Comparison of ENCODE assay signal across 39 cellular contexts in the genomic region with DNA sequence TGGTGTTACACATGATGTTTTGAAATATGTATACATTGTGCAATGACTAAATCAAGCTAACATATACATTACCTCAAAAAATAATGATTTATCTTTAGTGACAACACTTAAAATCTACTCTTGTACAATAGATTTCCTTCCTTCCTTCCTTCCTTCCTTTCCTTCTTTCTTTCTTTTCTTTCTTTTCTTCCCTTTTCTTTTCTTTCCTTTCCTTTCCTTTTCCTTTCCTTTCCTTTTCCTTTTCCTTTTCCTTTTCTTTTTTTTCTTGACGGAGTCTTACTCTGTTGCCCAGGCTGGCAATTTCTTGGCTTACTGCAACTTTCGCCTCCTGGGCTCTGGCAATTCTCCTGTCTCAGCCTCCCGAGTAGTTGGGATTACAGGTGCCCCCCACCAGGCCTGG.
"Had no signal": no experiment of that assay in that cellular context is flagged by ENCODE, and none has a peak within 500 bp of the region (broad histone marks: within the 10 kb centered on the region; RNA-seq: fewer than 3 reads in every experiment).

No MANE protein-coding gene starts in this region.

- H3K4me1 Mint-ChIP-seq: activated naive CD4-positive, alpha-beta T cell treated with anti-CD3 and anti-CD28 coated beads, Interleukin-2, amount 10 ng/mL, durations not matched to agents 7 days and 5 days; activated naive CD4-positive, alpha-beta T cell treated with anti-CD3 and anti-CD28 coated beads, Interleukin-2, amount 50 U/mL, for 24 hours; activated naive CD8-positive, alpha-beta T cell treated with anti-CD3 and anti-CD28 coated beads for 36 hours; activated naive CD8-positive, alpha-beta T cell treated with anti-CD3 and anti-CD28 coated beads, Interleukin-2, amount 10 ng/mL, durations not matched to agents 7 days and 5 days; activated naive CD8-positive, alpha-beta T cell treated with anti-CD3 and anti-CD28 coated beads, Interleukin-2, amount 50 U/mL, for 24 hours; activated T-helper 17 cell treated with anti-CD3 and anti-CD28 coated beads, Interleukin-2, amount 50 U/mL, for 72 hours; brain; central memory CD8-positive, alpha-beta T cell had no signal

- H3K9me3 ChIP-seq: adrenal gland, ascending aorta, body of pancreas, breast epithelium had no signal

- H3K4me3 ChIP-seq: adrenal gland, ascending aorta, body of pancreas, breast epithelium, cardiac muscle cell had no signal

- H3K4me3 Mint-ChIP-seq: activated naive CD4-positive, alpha-beta T cell treated with anti-CD3 and anti-CD28 coated beads for 36 hours; activated naive CD4-positive, alpha-beta T cell treated with anti-CD3 and anti-CD28 coated beads, Interleukin-2, amount 10 ng/mL, durations not matched to agents 7 days and 5 days; activated naive CD4-positive, alpha-beta T cell treated with anti-CD3 and anti-CD28 coated beads, Interleukin-2, amount 50 U/mL, for 24 hours; activated naive CD8-positive, alpha-beta T cell; activated naive CD8-positive, alpha-beta T cell treated with anti-CD3 and anti-CD28 coated beads for 36 hours; activated naive CD8-positive, alpha-beta T cell treated with anti-CD3 and anti-CD28 coated beads, Interleukin-2, amount 10 ng/mL, durations not matched to agents 7 days and 5 days; activated naive CD8-positive, alpha-beta T cell treated with anti-CD3 and anti-CD28 coated beads, Interleukin-2, amount 50 U/mL, for 24 hours; activated T-cell treated with anti-CD3 and anti-CD28 coated beads, Interleukin-2, amount 50 U/mL, for 24 hours; activated T-cell treated with anti-CD3 and anti-CD28 coated beads, Interleukin-2, amount 50 U/mL, for 4 hours; activated T-cell treated with anti-CD3 and anti-CD28 coated beads, Interleukin-2, amount 50 U/mL, for 72 hours; activated T-helper 1 cell treated with anti-CD3 and anti-CD28 coated beads, Interleukin-12 subunit alpha, Interleukin-12 subunit beta, Interleukin-2, Interleukin-4 antibody, amounts not matched to agents 30 ng/mL and 10 ng/mL and 1 ng/mL, durations not matched to agents 14 hours and 24 hours and 36 hours; activated T-helper 17 cell treated with anti-CD3 and anti-CD28 coated beads, Interleukin-2, amount 50 U/mL, for 72 hours; brain; central memory CD8-positive, alpha-beta T cell had no signal

- DNase-seq: activated effector memory CD4-positive, alpha-beta T cell treated with anti-CD3 and anti-CD28 coated beads, Interleukin-2, amount 50 U/mL, for 16 hours; activated effector memory CD4-positive, alpha-beta T cell treated with Interleukin-2 at 50 U/mL for 16 hours; activated gamma-delta T cell; activated gamma-delta T cell treated with Interleukin-2 at 50 U/mL for 16 hours; activated naive CD4-positive, alpha-beta T cell; activated naive CD4-positive, alpha-beta T cell treated with anti-CD3 and anti-CD28 coated beads for 36 hours; activated naive CD4-positive, alpha-beta T cell treated with anti-CD3 and anti-CD28 coated beads, Interleukin-2, amount 10 ng/mL, durations not matched to agents 7 days and 5 days; activated naive CD4-positive, alpha-beta T cell treated with anti-CD3 and anti-CD28 coated beads, Interleukin-2, amount 50 U/mL, for 16 hours; activated naive CD4-positive, alpha-beta T cell treated with Interleukin-2 at 50 U/mL for 16 hours; activated naive CD8-positive, alpha-beta T cell treated with anti-CD3 and anti-CD28 coated beads for 36 hours; activated naive CD8-positive, alpha-beta T cell treated with anti-CD3 and anti-CD28 coated beads, Interleukin-2, amount 10 ng/mL, durations not matched to agents 7 days and 5 days; activated naive CD8-positive, alpha-beta T cell treated with anti-CD3 and anti-CD28 coated beads, Interleukin-2, amount 50 U/mL, for 24 hours; activated T-cell treated with anti-CD3 and anti-CD28 coated beads, Interleukin-2, amount 50 U/mL, for 1 hour; activated T-cell treated with anti-CD3 and anti-CD28 coated beads, Interleukin-2, amount 50 U/mL, for 24 hours; activated T-cell treated with anti-CD3 and anti-CD28 coated beads, Interleukin-2, amount 50 U/mL, for 4 hours; activated T-cell treated with anti-CD3 and anti-CD28 coated beads, Interleukin-2, amount 50 U/mL, for 48 hours; activated T-cell treated with anti-CD3 and anti-CD28 coated beads, Interleukin-2, amount 50 U/mL, for 72 hours; adrenal gland; amniotic stem cell; amygdala; anterior cingulate cortex; body of pancreas; brain microvascular endothelial cell; caudate nucleus; central memory CD4-positive, alpha-beta T cell; cerebellar nuclear complex had no signal

- H3K36me3 ChIP-seq: adrenal gland, ascending aorta, brain microvascular endothelial cell, cardiac muscle cell had no signal

- H3K36me3 Mint-ChIP-seq: activated naive CD4-positive, alpha-beta T cell treated with anti-CD3 and anti-CD28 coated beads, Interleukin-2, amount 10 ng/mL, durations not matched to agents 7 days and 5 days; activated naive CD4-positive, alpha-beta T cell treated with anti-CD3 and anti-CD28 coated beads, Interleukin-2, amount 50 U/mL, for 24 hours; activated naive CD4-positive, alpha-beta T cell treated with anti-CD3 and anti-CD28 coated beads, Interleukin-2, amount 50 U/mL, for 72 hours; activated naive CD8-positive, alpha-beta T cell; activated naive CD8-positive, alpha-beta T cell treated with anti-CD3 and anti-CD28 coated beads for 36 hours; activated naive CD8-positive, alpha-beta T cell treated with anti-CD3 and anti-CD28 coated beads, Interleukin-2, amount 10 ng/mL, durations not matched to agents 7 days and 5 days; brain had no signal

- FAIRE-seq: astrocyte, bronchial epithelial cell had no signal

- H3K4me1 ChIP-seq: adrenal gland, ascending aorta, body of pancreas, breast epithelium had no signal

- H3K9me3 Mint-ChIP-seq: activated naive CD4-positive, alpha-beta T cell treated with anti-CD3 and anti-CD28 coated beads, Interleukin-2, amount 10 ng/mL, durations not matched to agents 7 days and 5 days; activated naive CD8-positive, alpha-beta T cell treated with anti-CD3 and anti-CD28 coated beads for 36 hours; activated naive CD8-positive, alpha-beta T cell treated with anti-CD3 and anti-CD28 coated beads, Interleukin-2, amount 10 ng/mL, durations not matched to agents 7 days and 5 days; activated naive CD8-positive, alpha-beta T cell treated with anti-CD3 and anti-CD28 coated beads, Interleukin-2, amount 50 U/mL, for 24 hours; activated T-cell treated with anti-CD3 and anti-CD28 coated beads, Interleukin-2, amount 50 U/mL, for 24 hours; activated T-helper 1 cell treated with anti-CD3 and anti-CD28 coated beads, Interleukin-12 subunit alpha, Interleukin-12 subunit beta, Interleukin-2, Interleukin-4 antibody, amounts not matched to agents 30 ng/mL and 10 ng/mL and 1 ng/mL, durations not matched to agents 14 hours and 24 hours and 36 hours; activated T-helper 2 cell treated with anti-CD3 and anti-CD28 coated beads, Interferon-gamma antibody, Interleukin-2, Interleukin-4, amounts not matched to agents 10 μg/mL and 5 μg/mL and 100 μg/mL, durations not matched to agents 14 hours and 24 hours and 36 hours; brain had no signal

- H3K27ac Mint-ChIP-seq: activated naive CD4-positive, alpha-beta T cell treated with anti-CD3 and anti-CD28 coated beads for 36 hours; activated naive CD4-positive, alpha-beta T cell treated with anti-CD3 and anti-CD28 coated beads, Interleukin-2, amount 10 ng/mL, durations not matched to agents 7 days and 5 days; activated naive CD4-positive, alpha-beta T cell treated with anti-CD3 and anti-CD28 coated beads, Interleukin-2, amount 50 U/mL, for 24 hours; activated naive CD4-positive, alpha-beta T cell treated with anti-CD3 and anti-CD28 coated beads, Interleukin-2, amount 50 U/mL, for 72 hours; activated naive CD8-positive, alpha-beta T cell; activated naive CD8-positive, alpha-beta T cell treated with anti-CD3 and anti-CD28 coated beads for 36 hours; activated naive CD8-positive, alpha-beta T cell treated with anti-CD3 and anti-CD28 coated beads, Interleukin-2, amount 10 ng/mL, durations not matched to agents 7 days and 5 days; activated naive CD8-positive, alpha-beta T cell treated with anti-CD3 and anti-CD28 coated beads, Interleukin-2, amount 50 U/mL, for 24 hours; activated T-cell treated with anti-CD3 and anti-CD28 coated beads, Interleukin-2, amount 50 U/mL, for 24 hours; activated T-cell treated with anti-CD3 and anti-CD28 coated beads, Interleukin-2, amount 50 U/mL, for 72 hours; activated T-helper 1 cell treated with anti-CD3 and anti-CD28 coated beads, Interleukin-12 subunit alpha, Interleukin-12 subunit beta, Interleukin-2, Interleukin-4 antibody, amounts not matched to agents 30 ng/mL and 10 ng/mL and 1 ng/mL, durations not matched to agents 14 hours and 24 hours and 36 hours; activated T-helper 17 cell treated with anti-CD3 and anti-CD28 coated beads, Interleukin-2, amount 50 U/mL, for 72 hours; activated T-helper 2 cell treated with anti-CD3 and anti-CD28 coated beads, Interferon-gamma antibody, Interleukin-2, Interleukin-4, amounts not matched to agents 10 μg/mL and 5 μg/mL and 100 μg/mL, durations not matched to agents 14 hours and 24 hours and 36 hours; brain had no signal

- H3K27ac ChIP-seq: adrenal gland, ascending aorta, body of pancreas, brain microvascular endothelial cell, breast epithelium, cardiac muscle cell had no signal

- H3K27me3 Mint-ChIP-seq: activated naive CD4-positive, alpha-beta T cell treated with anti-CD3 and anti-CD28 coated beads, Interleukin-2, amount 10 ng/mL, durations not matched to agents 7 days and 5 days; activated naive CD4-positive, alpha-beta T cell treated with anti-CD3 and anti-CD28 coated beads, Interleukin-2, amount 50 U/mL, for 24 hours; activated naive CD8-positive, alpha-beta T cell; activated naive CD8-positive, alpha-beta T cell treated with anti-CD3 and anti-CD28 coated beads for 36 hours; activated naive CD8-positive, alpha-beta T cell treated with anti-CD3 and anti-CD28 coated beads, Interleukin-2, amount 10 ng/mL, durations not matched to agents 7 days and 5 days; activated naive CD8-positive, alpha-beta T cell treated with anti-CD3 and anti-CD28 coated beads, Interleukin-2, amount 50 U/mL, for 24 hours; activated T-cell treated with anti-CD3 and anti-CD28 coated beads, Interleukin-2, amount 50 U/mL, for 24 hours; activated T-helper 17 cell treated with anti-CD3 and anti-CD28 coated beads, Interleukin-2, amount 50 U/mL, for 72 hours; central memory CD8-positive, alpha-beta T cell had no signal
